ENCODE assay signal across 13 cellular contexts in the genomic region with DNA sequence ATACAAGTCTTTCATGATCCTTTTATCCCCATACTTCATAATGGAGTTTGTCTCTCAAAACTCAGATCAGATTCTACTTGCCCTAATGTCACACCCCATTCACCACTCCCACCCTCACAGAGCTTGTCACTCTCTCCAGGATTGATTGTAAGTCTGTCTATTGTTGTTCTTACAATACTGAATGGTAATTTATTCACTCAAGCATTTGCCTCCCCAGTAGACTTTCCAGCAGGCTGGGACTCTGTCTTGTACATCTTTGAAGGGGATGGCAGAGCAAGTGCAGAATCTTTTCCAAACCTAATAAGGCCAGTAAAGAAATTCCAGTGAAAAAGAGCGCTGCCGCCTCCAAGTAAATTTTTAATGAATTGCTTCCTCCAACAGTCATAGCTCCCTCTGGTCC. TPM values are rescaled to one million over a fixed set of nuclear protein-coding genes. Genes with fewer than 3 reads are reported as not detected.
A peak's percentile ranks its signal among the peaks of the same experiment; 100 is the strongest.
DNase-seq lines count a peak whose midpoint lies in the region; ATAC-seq, FAIRE-seq and TF ChIP-seq lines count a peak whose summit lies in the region.
"Had no signal": no experiment of that assay in that cellular context is flagged by ENCODE, and none has a peak within 500 bp of the region (broad histone marks: within the 10 kb centered on the region; RNA-seq: fewer than 3 reads in every experiment).

No MANE protein-coding gene starts in this region.

- H3K4me1 Mint-ChIP-seq in brain (peaks cover 45% of the 10 kb centered on the region), neural crest cell (peaks cover 52% of the 10 kb centered on the region)

- FAIRE-seq in HTR-8/SVneo (lab: Jason Lieb, UNC), result no peak
- FAIRE-seq: A204.1, GM12891, H54 had no signal

- no peak for ATAC-seq in HG03571 (IDR thresholded peaks at IDR 0.05; ENCODE audit: unreplicated experiment)

- no peaks in the 10 kb centered on the region for H3K36me3 ChIP-seq in HAP-1 (replicated peaks)
- H3K36me3 ChIP-seq: BE2C had no signal

- H3K9me3 ChIP-seq in HAP-1, result no peaks in the 10 kb centered on the region
- H3K9me3 ChIP-seq: BE2C had no signal

- DNase-seq in HAP-1 (ENCODE audit: low spot score in 2 of 2) (peak; percentile 76 to 93), neural crest cell (ENCODE audit: low read depth, low spot score) (no peak), retina (peak; percentile 14), NCI-H1092 (lab: John Stamatoyannopoulos, UW) (no peak), HTR-8/SVneo (ENCODE audit: insufficient read length, low spot score) (no peak)
- DNase-seq: BE2C; CD4-positive, alpha-beta memory T cell; DMS79 had no signal

- peak overlapping the region in 4 of 5 experiments; percentile 49 to 94 (median 60) for H3K27ac Mint-ChIP-seq in brain
- peak overlapping the region; percentile 9 for H3K27ac Mint-ChIP-seq in neural crest cell (ENCODE audit: unreplicated experiment)
- H3K27ac Mint-ChIP-seq: CD4-positive, alpha-beta memory T cell had no signal

- H3K4me3 Mint-ChIP-seq in brain, result peak overlapping the region in 2 of 5 experiments; percentile 23 to 26
- H3K4me3 Mint-ChIP-seq in neural crest cell, result peak overlapping the region; percentile 4
- H3K4me3 Mint-ChIP-seq: CD4-positive, alpha-beta memory T cell had no signal

- TF ChIP-seq CTCF in brain (conservative IDR thresholded peaks at IDR 0.05) (no peak), neural crest cell (conservative IDR thresholded peaks at IDR 0.05) (no peak)

- H3K9me3 Mint-ChIP-seq in brain, result peaks cover 0 to 6% (median 0%) of the 10 kb centered on the region in 5 experiments
- peaks cover 5% of the 10 kb centered on the region for H3K9me3 Mint-ChIP-seq in neural crest cell
- H3K9me3 Mint-ChIP-seq: CD4-positive, alpha-beta memory T cell had no signal

- H3K4me3 ChIP-seq in HAP-1, result no peak overlapping the region

- peaks cover 30% of the 10 kb centered on the region for H3K4me1 ChIP-seq in HAP-1
- H3K4me1 ChIP-seq: BE2C had no signal

- in situ Hi-C loops in HAP-1 (cut with MboI; ENCODE audit: low sequenced_read_pairs), result no loop called here

- H3K27me3 Mint-ChIP-seq in brain, result no peaks in the 10 kb centered on the region
- no peaks in the 10 kb centered on the region for H3K27me3 Mint-ChIP-seq in neural crest cell (ENCODE audit: low read depth)

- no peaks in the 10 kb centered on the region for H3K27me3 ChIP-seq in HAP-1 (ENCODE audit: low read depth)
- H3K27me3 ChIP-seq: BE2C had no signal

- no peaks in the 10 kb centered on the region for H3K36me3 Mint-ChIP-seq in brain
- H3K36me3 Mint-ChIP-seq in neural crest cell (ENCODE audit: low read depth), result no peaks in the 10 kb centered on the region
- H3K36me3 Mint-ChIP-seq: CD4-positive, alpha-beta memory T cell had no signal

RNA-seq across cellular contexts. Expression of gene RBM43, which starts 56.9 kb away (rescaled TPM):
- 1.1 TPM for polyA plus RNA-seq in brain (ENCODE audit: insufficient read depth, low read depth, low replicate concordance)
- total RNA-seq in neural crest cell, result 8.1 and 8.9 TPM in 2 replicates

Comparison
In these comparisons a context has a peak if more than half of its experiments do, and no peak if none do; other contexts are left out.
1. DNase-seq: peak in HAP-1 (2 of 2) and retina (single experiment); none in neural crest cell (single experiment), NCI-H1092 (single experiment) and HTR-8/SVneo (single experiment).